Comparison of ENCODE assay signal across 14 cellular contexts in genomic region chr3:10053054-10053453, GRCh38. TPM values are rescaled to one million over a fixed set of nuclear protein-coding genes. Genes with fewer than 3 reads are reported as not detected.
"Had no signal": no experiment of that assay in that cellular context is flagged by ENCODE, and none has a peak within 500 bp of the region (broad histone marks: within the 10 kb centered on the region; RNA-seq: fewer than 3 reads in every experiment).

No MANE protein-coding gene starts in this region.

RNA-seq across cellular contexts. Expression of gene FANCD2OS, which starts 55.0 kb away (rescaled TPM):
- total RNA-seq: activated B cell treated with CpG ODN at 0.5 μM for 24 hours; activated CD4-positive, alpha-beta memory T cell treated with anti-CD3 and anti-CD28 coated beads for 36 hours; activated CD4-positive, alpha-beta memory T cell treated with anti-CD3 and anti-CD28 coated beads, Interleukin-2, amount 10 ng/mL, durations not matched to agents 7 days and 5 days; activated CD4-positive, alpha-beta T cell treated with anti-CD3 and anti-CD28 coated beads for 36 hours; activated CD4-positive, alpha-beta T cell treated with anti-CD3 and anti-CD28 coated beads, Interleukin-2, amount 10 ng/mL, durations not matched to agents 24 days and 14 days; activated CD4-positive, alpha-beta T cell treated with anti-CD3 and anti-CD28 coated beads, Interleukin-2, amount 10 ng/mL, durations not matched to agents 7 days and 5 days; activated CD8-positive, alpha-beta memory T cell treated with anti-CD3 and anti-CD28 coated beads for 36 hours; activated CD8-positive, alpha-beta memory T cell treated with anti-CD3 and anti-CD28 coated beads, Interleukin-2, amount 10 ng/mL, durations not matched to agents 7 days and 5 days; activated CD8-positive, alpha-beta T cell treated with anti-CD3 and anti-CD28 coated beads for 36 hours; activated CD8-positive, alpha-beta T cell treated with anti-CD3 and anti-CD28 coated beads, Interleukin-2, amount 10 ng/mL, durations not matched to agents 7 days and 5 days; T-helper 1 cell treated with Interleukin-12 subunit alpha and Interleukin-12 subunit beta and Interleukin-4 antibody, amounts not matched to agents 30 ng/mL and 1 ng/mL, for 36 hours; T-helper 17 cell; T-helper 2 cell treated with Interferon-gamma antibody and Interleukin-4, amounts not matched to agents 100 ng/mL and 5 ng/mL, for 36 hours; WTC11 had no signal
